Comparison of ENCODE assay signal across 8 cellular contexts in the genomic region with DNA sequence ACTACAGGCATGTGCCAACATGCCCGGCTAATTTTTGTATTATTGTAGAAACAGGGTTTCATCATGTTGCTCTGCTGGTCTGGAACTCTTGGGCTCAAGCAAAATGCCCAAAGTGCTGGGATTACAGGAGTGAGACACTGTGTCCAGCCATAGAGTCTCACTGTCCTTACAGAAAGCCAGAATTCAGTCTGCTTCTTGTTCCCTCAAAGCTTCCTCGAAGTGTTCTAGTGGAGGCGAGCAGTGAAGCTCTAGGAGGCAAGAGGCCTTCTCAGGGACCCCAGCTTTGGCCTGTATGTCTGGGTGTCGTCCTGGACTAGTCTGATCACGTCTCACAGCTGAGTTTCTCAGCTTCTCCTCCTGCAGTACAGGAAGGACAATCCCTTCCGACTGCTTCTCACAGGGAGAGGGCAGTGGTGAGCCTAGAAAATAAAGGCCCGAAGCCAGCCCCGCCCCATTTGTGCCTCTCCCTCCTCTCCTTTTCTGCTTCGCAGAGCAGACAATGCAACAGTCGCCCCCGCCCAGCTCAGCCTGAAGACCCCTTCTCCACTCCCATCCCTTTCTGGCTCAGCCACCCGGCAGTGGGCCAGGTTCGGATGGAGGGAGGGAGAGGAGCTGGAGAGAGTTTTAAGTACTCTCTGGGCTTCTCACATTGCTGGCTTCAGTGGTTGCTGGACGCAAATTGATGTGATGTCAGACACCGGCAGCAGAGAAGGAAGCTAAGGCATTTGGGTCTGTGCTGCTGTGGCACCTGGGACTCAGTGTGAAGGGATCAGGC. TPM values are rescaled to one million over a fixed set of nuclear protein-coding genes. Genes with fewer than 3 reads are reported as not detected.
DNase-seq lines count a peak whose midpoint lies in the region; ATAC-seq and TF ChIP-seq lines count a peak whose summit lies in the region.

No MANE protein-coding gene starts in this region.

- H3K4me3 ChIP-seq in GM23338: peak overlapping the region; percentile 47

- no peaks in the 10 kb centered on the region for H3K79me2 ChIP-seq in GM23338 (replicated peaks; ENCODE audit: insufficient read depth)

- TF ChIP-seq CTCF in GM23338 (conservative IDR thresholded peaks at IDR 0.05; ENCODE audit: low read depth in 2 of 2): peak; percentile 44 to 57

- no peaks in the 10 kb centered on the region for H3K4me1 ChIP-seq in GM23338 (ENCODE audit: insufficient read depth)

- no peak overlapping the region for H3K27ac ChIP-seq in GM23338 (ENCODE audit: low read depth)

- peaks cover 41% of the 10 kb centered on the region for H3K27me3 ChIP-seq in GM23338 (ENCODE audit: insufficient read depth)

- peaks cover 33% of the 10 kb centered on the region for H3K27me3 Mint-ChIP-seq in GM23338 (ENCODE audit: insufficient read depth, low read depth, poor library complexity)

- intact Hi-C loops in left ventricle myocardium superior (cut with micrococcal nuclease) (no loop called here), posterior vena cava (cut with DNase I) (no loop called here)

- peaks cover 5% of the 10 kb centered on the region; the same call in 1 of the 3 replicates for H3K36me3 Mint-ChIP-seq in GM23338 (ENCODE audit: low read depth)

- H3K9me3 Mint-ChIP-seq in GM23338: 0 out of 3 replicates have a peak, but pooled peaks cover 3% of the 10 kb centered on the region

- no peaks in the 10 kb centered on the region for H3K36me3 ChIP-seq in GM23338 (ENCODE audit: insufficient read depth)

- H4K20me1 ChIP-seq in GM23338 (replicated peaks; ENCODE audit: insufficient read depth): no peaks in the 10 kb centered on the region

- H3K27ac Mint-ChIP-seq in GM23338: no peak overlapping the region; the same call in 1 of the 2 replicates

- DNase-seq in DMS 273 (lab: John Stamatoyannopoulos, UW; ENCODE audit: unreplicated experiment) (peak; percentile 87), GM23338 (ENCODE audit: low spot score) (peak; percentile 81), NCI-H1092 treated with DMSO at 0.1 percent for 48 hours (lab: John Stamatoyannopoulos, UW) (peak; percentile 84), amniotic stem cell (lab: John Stamatoyannopoulos, UW) (peak; percentile 33), left ventricle myocardium superior (peak; percentile 85), posterior vena cava (ENCODE audit: low spot score) (peak; percentile 94)

- no peak overlapping the region; the same call in 1 of the 2 replicates for H2AFZ ChIP-seq in GM23338

- no peaks in the 10 kb centered on the region for H3F3A ChIP-seq in GM23338 (replicated peaks; ENCODE audit: low read depth)

- H3K4me2 ChIP-seq in GM23338: peak overlapping the region; percentile 74

- no peaks in the 10 kb centered on the region for H3K9me2 ChIP-seq in GM23338 (ENCODE audit: insufficient read depth)

- ATAC-seq in GM23338 (peak; percentile 93), SK-N-SH treated with all-trans-retinoic acid at 6 μM for 48 hours (peak; percentile 89), left ventricle myocardium superior (peak; percentile 91), HG03139 (IDR thresholded peaks at IDR 0.05; ENCODE audit: unreplicated experiment) (no peak)

- H3K4me3 Mint-ChIP-seq in GM23338: peak overlapping the region; percentile 61; the same call in 2 of the 3 replicates

- peaks cover 3% of the 10 kb centered on the region for H3K4me1 Mint-ChIP-seq in GM23338

TF ChIP-seq in GM23338, 12 proteins besides CTCF, POLR2A, EP300 and RAD21:
- TF ChIP-seq EZH2 (IDR thresholded peaks at IDR 0.05; ENCODE audit: low read depth, unreplicated experiment) (no peak), CREB1 (CRISPR knock-in tag; IDR thresholded peaks at IDR 0.05; ENCODE audit: low read depth) (no peak)

TF ChIP-seq in SK-N-SH treated with all-trans-retinoic acid at 6 μM for 48 hours, 23 proteins besides CTCF, POLR2A, EP300 and RAD21:
- TF ChIP-seq OSR1 (CRISPR knock-in tag; IDR thresholded peaks at IDR 0.05): no peak
- TF ChIP-seq, protein P1, sequence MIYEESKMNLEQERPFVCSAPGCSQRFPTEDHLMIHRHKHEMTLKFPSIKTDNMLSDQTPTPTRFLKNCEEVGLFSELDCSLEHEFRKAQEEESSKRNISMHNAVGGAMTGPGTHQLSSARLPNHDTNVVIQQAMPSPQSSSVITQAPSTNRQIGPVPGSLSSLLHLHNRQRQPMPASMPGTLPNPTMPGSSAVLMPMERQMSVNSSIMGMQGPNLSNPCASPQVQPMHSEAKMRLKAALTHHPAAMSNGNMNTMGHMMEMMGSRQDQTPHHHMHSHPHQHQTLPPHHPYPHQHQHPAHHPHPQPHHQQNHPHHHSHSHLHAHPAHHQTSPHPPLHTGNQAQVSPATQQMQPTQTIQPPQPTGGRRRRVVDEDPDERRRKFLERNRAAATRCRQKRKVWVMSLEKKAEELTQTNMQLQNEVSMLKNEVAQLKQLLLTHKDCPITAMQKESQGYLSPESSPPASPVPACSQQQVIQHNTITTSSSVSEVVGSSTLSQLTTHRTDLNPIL (CRISPR knock-in tag; IDR thresholded peaks at IDR 0.05; ENCODE audit: low read depth): no peak
- TF ChIP-seq, protein P2, sequence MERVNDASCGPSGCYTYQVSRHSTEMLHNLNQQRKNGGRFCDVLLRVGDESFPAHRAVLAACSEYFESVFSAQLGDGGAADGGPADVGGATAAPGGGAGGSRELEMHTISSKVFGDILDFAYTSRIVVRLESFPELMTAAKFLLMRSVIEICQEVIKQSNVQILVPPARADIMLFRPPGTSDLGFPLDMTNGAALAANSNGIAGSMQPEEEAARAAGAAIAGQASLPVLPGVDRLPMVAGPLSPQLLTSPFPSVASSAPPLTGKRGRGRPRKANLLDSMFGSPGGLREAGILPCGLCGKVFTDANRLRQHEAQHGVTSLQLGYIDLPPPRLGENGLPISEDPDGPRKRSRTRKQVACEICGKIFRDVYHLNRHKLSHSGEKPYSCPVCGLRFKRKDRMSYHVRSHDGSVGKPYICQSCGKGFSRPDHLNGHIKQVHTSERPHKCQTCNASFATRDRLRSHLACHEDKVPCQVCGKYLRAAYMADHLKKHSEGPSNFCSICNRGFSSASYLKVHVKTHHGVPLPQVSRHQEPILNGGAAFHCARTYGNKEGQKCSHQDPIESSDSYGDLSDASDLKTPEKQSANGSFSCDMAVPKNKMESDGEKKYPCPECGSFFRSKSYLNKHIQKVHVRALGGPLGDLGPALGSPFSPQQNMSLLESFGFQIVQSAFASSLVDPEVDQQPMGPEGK (CRISPR knock-in tag; IDR thresholded peaks at IDR 0.05; ENCODE audit: borderline replicate concordance): no peak
- TF ChIP-seq ZC3H10 (CRISPR knock-in tag; IDR thresholded peaks at IDR 0.05): no peak
- no peak for TF ChIP-seq TCF4 (CRISPR knock-in tag; IDR thresholded peaks at IDR 0.05; ENCODE audit: borderline replicate concordance)
- no peak for TF ChIP-seq CSDC2 (CRISPR knock-in tag; IDR thresholded peaks at IDR 0.05)
- no peak for TF ChIP-seq PPARA (CRISPR knock-in tag; IDR thresholded peaks at IDR 0.05; ENCODE audit: borderline replicate concordance)

RNA-seq across cellular contexts. Expression of a gene that starts 11.1 kb away (rescaled TPM):
- 14.0 and 16.5 TPM in 2 replicates for total RNA-seq in GM23338 (2014; rRNA removed; shearing (Covaris generic))
- polyA plus RNA-seq in GM23338 (2016; fragmentation: Nextera tagmentation; extraction: Ambion mirVana): 11.8 and 12.0 TPM in 2 replicates
- total RNA-seq in left ventricle myocardium superior (62.5 TPM), posterior vena cava (10 to 100 TPM; 26.1 to 28.6 TPM)

RNA-seq across cellular contexts. Expression of a gene that starts 19.6 kb away (rescaled TPM):
- total RNA-seq in GM23338 (2014; rRNA removed; shearing (Covaris generic)): 66.2 and 66.7 TPM in 2 replicates
- 14.3 and 14.4 TPM in 2 replicates for polyA plus RNA-seq in GM23338 (2016; fragmentation: Nextera tagmentation; extraction: Ambion mirVana)
- total RNA-seq in left ventricle myocardium superior: 10.4 TPM
- total RNA-seq in posterior vena cava: 10 to 100 TPM; 51.9 to 55.4 TPM

RNA-seq across cellular contexts. Expression of a gene that starts 20.3 kb away (rescaled TPM):
- 13.5 and 14.9 TPM in 2 replicates for total RNA-seq in GM23338 (2014; rRNA removed; shearing (Covaris generic))
- 11.5 and 12.6 TPM in 2 replicates for polyA plus RNA-seq in GM23338 (2016; fragmentation: Nextera tagmentation; extraction: Ambion mirVana)
- total RNA-seq in left ventricle myocardium superior (15.5 TPM), posterior vena cava (10 to 100 TPM; 24.2 to 25.6 TPM)

RNA-seq across cellular contexts. Expression of a gene that starts 36.7 kb away (rescaled TPM):
- total RNA-seq in GM23338 (2014; rRNA removed; shearing (Covaris generic)): 9.5 and 17.6 TPM in 2 replicates
- 7.3 and 7.6 TPM in 2 replicates for polyA plus RNA-seq in GM23338 (2016; fragmentation: Nextera tagmentation; extraction: Ambion mirVana)
- total RNA-seq in left ventricle myocardium superior (12.2 TPM), posterior vena cava (10 to 100 TPM; 27.4 to 31.3 TPM)

RNA-seq across cellular contexts. Expression of a gene that starts 40.7 kb away (rescaled TPM):
- 39.0 and 43.7 TPM in 2 replicates for total RNA-seq in GM23338 (2014; rRNA removed; shearing (Covaris generic))
- polyA plus RNA-seq in GM23338 (2016; fragmentation: Nextera tagmentation; extraction: Ambion mirVana): 15.2 and 15.6 TPM in 2 replicates
- total RNA-seq in left ventricle myocardium superior: 58.6 TPM
- total RNA-seq in posterior vena cava: 10 to 100 TPM; 30.1 TPM

Comparison
In these comparisons a context has a peak if more than half of its experiments do, and no peak if none do; other contexts are left out.
1. DNase-seq: peak in every context shown above with its lines; median percentile 94 in posterior vena cava; 87 in DMS 273; 85 in left ventricle myocardium superior; 84 in NCI-H1092 treated with DMSO at 0.1 percent for 48 hours; 81 in GM23338; 33 in amniotic stem cell.